Comparison of ENCODE assay signal across 34 cellular contexts in genomic region chr11:8346157-8346755, GRCh38.
"Had no signal": no experiment of that assay in that cellular context is flagged by ENCODE, and none has a peak within 500 bp of the region (broad histone marks: within the 10 kb centered on the region; RNA-seq: fewer than 3 reads in every experiment).

No MANE protein-coding gene starts in this region.

- H3K27ac Mint-ChIP-seq: activated CD4-positive, alpha-beta memory T cell treated with anti-CD3 and anti-CD28 coated beads for 36 hours; activated CD4-positive, alpha-beta T cell treated with anti-CD3 and anti-CD28 coated beads for 36 hours; activated CD4-positive, alpha-beta T cell treated with anti-CD3 and anti-CD28 coated beads, Interleukin-2, amount 10 ng/mL, durations not matched to agents 24 days and 14 days; activated CD8-positive, alpha-beta memory T cell treated with anti-CD3 and anti-CD28 coated beads, Interleukin-2, amount 10 ng/mL, durations not matched to agents 7 days and 5 days; activated CD8-positive, alpha-beta T cell treated with anti-CD3 and anti-CD28 coated beads, Interleukin-2, amount 10 ng/mL, durations not matched to agents 7 days and 5 days; activated naive CD4-positive, alpha-beta T cell treated with anti-CD3 and anti-CD28 coated beads, Interleukin-2, amount 10 ng/mL, durations not matched to agents 7 days and 5 days; activated naive CD8-positive, alpha-beta T cell treated with anti-CD3 and anti-CD28 coated beads, Interleukin-2, amount 10 ng/mL, durations not matched to agents 7 days and 5 days; activated T-cell treated with anti-CD3 and anti-CD28 coated beads, Interleukin-2, amount 50 U/mL, for 24 hours; activated T-cell treated with anti-CD3 and anti-CD28 coated beads, Interleukin-2, amount 50 U/mL, for 72 hours; effector memory CD8-positive, alpha-beta T cell; T-helper 17 cell; T-helper 2 cell treated with Interferon-gamma antibody and Interleukin-4, amounts not matched to agents 5 μg/mL and 100 μg/mL, for 36 hours had no signal

- H3K36me3 ChIP-seq: ascending aorta, brain microvascular endothelial cell, cardiac muscle cell, esophagus squamous epithelium, gastroesophageal sphincter, heart right ventricle had no signal

- H3K9me3 Mint-ChIP-seq: activated naive CD4-positive, alpha-beta T cell treated with anti-CD3 and anti-CD28 coated beads, Interleukin-2, amount 10 ng/mL, durations not matched to agents 7 days and 5 days; activated T-cell treated with anti-CD3 and anti-CD28 coated beads, Interleukin-2, amount 50 U/mL, for 24 hours; effector memory CD8-positive, alpha-beta T cell had no signal

- H3K27ac ChIP-seq: ascending aorta, brain microvascular endothelial cell, cardiac muscle cell, esophagus squamous epithelium, gastroesophageal sphincter, heart right ventricle had no signal

- H3K27me3 Mint-ChIP-seq: activated CD4-positive, alpha-beta T cell treated with anti-CD3 and anti-CD28 coated beads for 36 hours; activated CD8-positive, alpha-beta memory T cell treated with anti-CD3 and anti-CD28 coated beads, Interleukin-2, amount 10 ng/mL, durations not matched to agents 7 days and 5 days had no signal

- H3K4me1 Mint-ChIP-seq: activated naive CD4-positive, alpha-beta T cell treated with anti-CD3 and anti-CD28 coated beads, Interleukin-2, amount 10 ng/mL, durations not matched to agents 7 days and 5 days had no signal

- DNase-seq: activated CD4-positive, alpha-beta memory T cell treated with anti-CD3 and anti-CD28 coated beads for 36 hours; activated CD4-positive, alpha-beta T cell treated with anti-CD3 and anti-CD28 coated beads for 36 hours; activated CD4-positive, alpha-beta T cell treated with anti-CD3 and anti-CD28 coated beads, Interleukin-2, amount 10 ng/mL, durations not matched to agents 24 days and 14 days; activated CD4-positive, CD25-positive, alpha-beta regulatory T cell; activated CD4-positive, CD25-positive, alpha-beta regulatory T cell treated with anti-CD3 and anti-CD28 coated beads, Interleukin-2, amount 50 U/mL, for 72 hours; activated CD8-positive, alpha-beta memory T cell treated with anti-CD3 and anti-CD28 coated beads, Interleukin-2, amount 10 ng/mL, durations not matched to agents 7 days and 5 days; activated CD8-positive, alpha-beta memory T cell treated with anti-CD3 and anti-CD28 coated beads, Interleukin-2, amount 50 U/mL, for 48 hours; activated CD8-positive, alpha-beta T cell treated with anti-CD3 and anti-CD28 coated beads, Interleukin-2, amount 10 ng/mL, durations not matched to agents 7 days and 5 days; activated gamma-delta T cell; activated naive CD4-positive, alpha-beta T cell; activated naive CD4-positive, alpha-beta T cell treated with anti-CD3 and anti-CD28 coated beads, Interleukin-2, amount 10 ng/mL, durations not matched to agents 7 days and 5 days; activated naive CD8-positive, alpha-beta T cell treated with anti-CD3 and anti-CD28 coated beads, Interleukin-2, amount 10 ng/mL, durations not matched to agents 7 days and 5 days; activated T-cell treated with anti-CD3 and anti-CD28 coated beads for 4 hours; activated T-cell treated with anti-CD3 and anti-CD28 coated beads, Interleukin-2, amount 50 U/mL, for 24 hours; activated T-cell treated with anti-CD3 and anti-CD28 coated beads, Interleukin-2, amount 50 U/mL, for 72 hours; brain microvascular endothelial cell; central memory CD4-positive, alpha-beta T cell; cortex of kidney; dermis blood vessel endothelial cell; effector CD4-positive, alpha-beta T cell; effector memory CD8-positive, alpha-beta T cell; erythroblast; esophagus squamous epithelium; foreskin melanocyte; heart right ventricle; T-helper 1 cell; T-helper 17 cell; T1000 had no signal

- H3K36me3 Mint-ChIP-seq: activated CD4-positive, alpha-beta memory T cell treated with anti-CD3 and anti-CD28 coated beads for 36 hours; activated CD8-positive, alpha-beta memory T cell treated with anti-CD3 and anti-CD28 coated beads, Interleukin-2, amount 10 ng/mL, durations not matched to agents 7 days and 5 days; activated naive CD4-positive, alpha-beta T cell treated with anti-CD3 and anti-CD28 coated beads, Interleukin-2, amount 10 ng/mL, durations not matched to agents 7 days and 5 days; activated naive CD4-positive, alpha-beta T cell treated with anti-CD3 and anti-CD28 coated beads, Interleukin-2, amount 50 U/mL, for 72 hours had no signal

- H3K4me1 ChIP-seq: ascending aorta, gastroesophageal sphincter had no signal

- H3K4me3 ChIP-seq: ascending aorta, cardiac muscle cell, esophagus squamous epithelium, gastroesophageal sphincter, heart right ventricle had no signal

- ATAC-seq: activated CD4-positive, alpha-beta T cell treated with anti-CD3 and anti-CD28 coated beads for 36 hours; activated CD8-positive, alpha-beta memory T cell treated with anti-CD3 and anti-CD28 coated beads, Interleukin-2, amount 10 ng/mL, durations not matched to agents 7 days and 5 days; activated CD8-positive, alpha-beta T cell treated with anti-CD3 and anti-CD28 coated beads, Interleukin-2, amount 10 ng/mL, durations not matched to agents 7 days and 5 days; activated naive CD4-positive, alpha-beta T cell treated with anti-CD3 and anti-CD28 coated beads, Interleukin-2, amount 50 U/mL, for 72 hours; activated T-cell treated with anti-CD3 and anti-CD28 coated beads, Interleukin-2, amount 50 U/mL, for 72 hours; effector memory CD8-positive, alpha-beta T cell; gastroesophageal sphincter; heart right ventricle; T-helper 17 cell had no signal

- FAIRE-seq: colon had no signal

- H3K4me3 Mint-ChIP-seq: activated CD4-positive, alpha-beta memory T cell treated with anti-CD3 and anti-CD28 coated beads for 36 hours; activated CD4-positive, alpha-beta T cell treated with anti-CD3 and anti-CD28 coated beads for 36 hours; activated CD4-positive, alpha-beta T cell treated with anti-CD3 and anti-CD28 coated beads, Interleukin-2, amount 10 ng/mL, durations not matched to agents 24 days and 14 days; activated CD8-positive, alpha-beta memory T cell treated with anti-CD3 and anti-CD28 coated beads, Interleukin-2, amount 10 ng/mL, durations not matched to agents 7 days and 5 days; activated CD8-positive, alpha-beta T cell treated with anti-CD3 and anti-CD28 coated beads, Interleukin-2, amount 10 ng/mL, durations not matched to agents 7 days and 5 days; activated naive CD4-positive, alpha-beta T cell treated with anti-CD3 and anti-CD28 coated beads, Interleukin-2, amount 10 ng/mL, durations not matched to agents 7 days and 5 days; activated naive CD8-positive, alpha-beta T cell treated with anti-CD3 and anti-CD28 coated beads, Interleukin-2, amount 10 ng/mL, durations not matched to agents 7 days and 5 days; activated T-cell treated with anti-CD3 and anti-CD28 coated beads, Interleukin-2, amount 50 U/mL, for 24 hours; activated T-cell treated with anti-CD3 and anti-CD28 coated beads, Interleukin-2, amount 50 U/mL, for 72 hours; effector memory CD8-positive, alpha-beta T cell; T-helper 17 cell; T-helper 2 cell treated with Interferon-gamma antibody and Interleukin-4, amounts not matched to agents 5 μg/mL and 100 μg/mL, for 36 hours had no signal

- H3K27me3 ChIP-seq: ascending aorta, brain microvascular endothelial cell, cardiac muscle cell had no signal

- H3K9me3 ChIP-seq: ascending aorta, esophagus squamous epithelium, gastroesophageal sphincter, heart right ventricle had no signal
